In the genomic region with DNA sequence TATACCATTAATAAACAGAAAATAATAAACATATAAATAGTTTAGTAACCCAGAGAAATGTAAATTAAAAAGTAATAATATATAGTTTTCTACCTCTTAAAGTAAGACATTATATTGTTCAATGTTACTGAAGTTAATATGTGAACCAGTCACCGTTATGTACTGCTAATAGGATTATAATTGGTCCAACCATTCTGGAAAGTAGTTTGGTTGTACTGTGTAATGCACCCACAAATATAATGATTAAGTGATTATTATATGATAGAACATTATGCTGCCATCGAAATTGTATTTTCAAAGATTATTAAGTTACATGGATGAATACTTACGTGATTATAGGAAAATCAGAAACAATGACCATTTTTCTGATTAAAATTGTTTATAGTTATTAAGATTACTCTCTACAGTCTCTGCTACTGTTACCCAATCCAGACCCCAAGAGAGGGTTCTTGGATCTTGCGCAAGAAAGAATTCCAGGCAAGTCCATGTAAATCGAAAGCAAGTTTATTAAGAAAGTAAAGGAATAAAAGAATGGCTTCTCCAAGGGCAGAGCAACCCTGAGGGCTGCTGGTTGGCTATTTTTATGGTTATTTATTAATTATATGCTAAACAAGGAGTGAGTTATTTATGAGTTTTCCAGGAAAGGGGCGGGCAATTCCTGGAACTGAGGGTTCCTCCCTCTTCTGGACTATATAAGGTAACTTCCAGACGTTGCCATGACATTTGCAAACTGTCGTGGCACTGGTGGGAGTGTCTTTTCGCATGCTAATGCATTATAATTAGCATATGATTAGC, we compare ENCODE assay signal across 17 cellular contexts. TPM values are rescaled to one million over a fixed set of nuclear protein-coding genes. Genes with fewer than 3 reads are reported as not detected.
DNase-seq lines count a peak whose midpoint lies in the region; ATAC-seq and TF ChIP-seq lines count a peak whose summit lies in the region.
"Had no signal": no experiment of that assay in that cellular context is flagged by ENCODE, and none has a peak within 500 bp of the region (broad histone marks: within the 10 kb centered on the region; RNA-seq: fewer than 3 reads in every experiment).

No MANE protein-coding gene starts in this region.

- no peak overlapping the region for H4K12ac ChIP-seq in trophoblast cell (ENCODE audit: low read depth, low read length)

- H3K4me3 ChIP-seq in AG09309 (ENCODE audit: control insufficient read depth, low read depth, low read length) (no peak overlapping the region), left ventricle myocardium inferior (peak overlapping the region; percentile 29), trophoblast cell (ENCODE audit: low read depth, low read length) (no peak overlapping the region), PC-3 (ENCODE audit: low read length) (no peak overlapping the region)
- H3K4me3 ChIP-seq: SJCRH30, smooth muscle cell had no signal

- peak overlapping the region; percentile 30 for H3K18ac ChIP-seq in trophoblast cell (ENCODE audit: low read length)

- H3K36me3 ChIP-seq in left ventricle myocardium inferior (no peaks in the 10 kb centered on the region), trophoblast cell (ENCODE audit: control insufficient read depth in 1 of 2, insufficient read depth in 2 of 2, low read length in 2 of 2) (no peaks in the 10 kb centered on the region), PC-3 (ENCODE audit: low read depth, low read length) (0 out of 2 replicates have a peak, but pooled peaks cover 6% of the 10 kb centered on the region)
- H3K36me3 ChIP-seq: esophagus muscularis mucosa, SJCRH30 had no signal

- H2AFZ ChIP-seq in trophoblast cell (ENCODE audit: insufficient read depth, low read length, poor library complexity) (no peak overlapping the region), PC-3 (ENCODE audit: low read length) (no peak overlapping the region)

- H2AK5ac ChIP-seq in trophoblast cell (ENCODE audit: low read length) = no peak overlapping the region

- no peak overlapping the region for H2BK12ac ChIP-seq in trophoblast cell (ENCODE audit: low read length)

- peak overlapping the region; percentile 47 for H3K27ac ChIP-seq in left ventricle myocardium inferior (replicated peaks)
- no peak overlapping the region for H3K27ac ChIP-seq in trophoblast cell (ENCODE audit: low read depth, low read length)
- H3K27ac ChIP-seq in PC-3 (ENCODE audit: low read length) = no peak overlapping the region
- H3K27ac ChIP-seq: esophagus muscularis mucosa, SJCRH30 had no signal

- no peaks in the 10 kb centered on the region for H4K20me1 ChIP-seq in PC-3 (ENCODE audit: low read length)

- no TSS peak for BruUV-seq in PC-3 (replicated peaks; lab: Mats Ljungman, UMichigan)

- no peak overlapping the region for H3K9ac ChIP-seq in trophoblast cell (ENCODE audit: low read length)
- no peak overlapping the region for H3K9ac ChIP-seq in PC-3 (ENCODE audit: low read length)

- no peak overlapping the region for H3K4me2 ChIP-seq in trophoblast cell (ENCODE audit: low read length)
- H3K4me2 ChIP-seq in PC-3 (ENCODE audit: low read length) = no peak overlapping the region
- H3K4me2 ChIP-seq: smooth muscle cell had no signal

- peaks cover 12% of the 10 kb centered on the region for H3K4me1 ChIP-seq in left ventricle myocardium inferior
- no peaks in the 10 kb centered on the region for H3K4me1 ChIP-seq in trophoblast cell (ENCODE audit: control insufficient read depth in 1 of 2, insufficient read depth in 2 of 2, low read length in 2 of 2)
- H3K4me1 ChIP-seq in PC-3 (ENCODE audit: insufficient read depth, low read length) = no peaks in the 10 kb centered on the region
- H3K4me1 ChIP-seq: SJCRH30 had no signal

- H3K9me3 ChIP-seq in left ventricle myocardium inferior (replicated peaks) (peaks cover 15% of the 10 kb centered on the region), trophoblast cell (ENCODE audit: insufficient read depth, low read depth, low read length) (no peaks in the 10 kb centered on the region), PC-3 (ENCODE audit: low read length) (no peaks in the 10 kb centered on the region)
- H3K9me3 ChIP-seq: esophagus muscularis mucosa, SJCRH30 had no signal

- POLR2A ChIA-PET in PC-3 (lab: Charles Lee; ENCODE audit: unreplicated experiment) = interaction anchor here (0.6 kb wide), 1 partner anchor 913 kb away, joined by 4 read pairs; no protein-coding TSS in a partner anchor

- no peaks in the 10 kb centered on the region for H3K4me1 Mint-ChIP-seq in HFFc6 (ENCODE audit: low read depth)
- H3K4me1 Mint-ChIP-seq: activated naive CD8-positive, alpha-beta T cell treated with anti-CD3 and anti-CD28 coated beads for 36 hours; nephron had no signal

- peaks cover 16% of the 10 kb centered on the region for H3K36me3 Mint-ChIP-seq in HFFc6 (ENCODE audit: low read depth)

- DNase-seq in AG09309 (ENCODE audit: low read depth) = peak; percentile 1
- peak; percentile 68 for DNase-seq in amniotic epithelial cell (ENCODE audit: low read depth)
- peak; percentile 22 for DNase-seq in left ventricle myocardium inferior
- no peak for DNase-seq in trophoblast cell
- no peak for DNase-seq in PC-3
- DNase-seq in COLO668 (lab: John Stamatoyannopoulos, UW; ENCODE audit: unreplicated experiment) = no peak
- no peak for DNase-seq in HFFc6
- DNase-seq: activated naive CD8-positive, alpha-beta T cell treated with anti-CD3 and anti-CD28 coated beads for 36 hours; DMS153; islet precursor cell; NCI-H1105; NCI-H2227 treated with DMSO at 0.1 percent for 48 hours; SJCRH30 had no signal

- H3K4ac ChIP-seq in trophoblast cell (ENCODE audit: low read depth, low read length) = no peak overlapping the region

- H3K14ac ChIP-seq in trophoblast cell (ENCODE audit: low read length) = no peak overlapping the region

- no peak overlapping the region for H3K23ac ChIP-seq in trophoblast cell (ENCODE audit: low read length)

- WGBS in trophoblast cell (ENCODE audit: extremely low coverage, insufficient coverage, insufficient read length) = no CpG with 5 or more reads among the region's 9 CpGs

- no peaks in the 10 kb centered on the region for H3K9me2 ChIP-seq in PC-3 (replicated peaks; ENCODE audit: low read length)

- H3K79me1 ChIP-seq in trophoblast cell (ENCODE audit: low read length) = no peaks in the 10 kb centered on the region

- H3K9me3 Mint-ChIP-seq in HFFc6 = peaks cover 4% of the 10 kb centered on the region; the same call in 1 of the 2 replicates

- H3K4me3 Mint-ChIP-seq in HFFc6 = no peak overlapping the region
- H3K4me3 Mint-ChIP-seq: activated naive CD8-positive, alpha-beta T cell treated with anti-CD3 and anti-CD28 coated beads for 36 hours; nephron had no signal

- intact Hi-C loops in left ventricle myocardium inferior (cut with micrococcal nuclease) (loop anchor here (10.0 kb wide), 2 partner anchors 46 to 186 kb away; a partner anchor contains a TSS), PC-3 (cut with micrococcal nuclease) (no loop called here)

- no peak for TF ChIP-seq CTCF in AG09309 (IDR thresholded peaks at IDR 0.05; ENCODE audit: control insufficient read depth, insufficient read depth, low read depth, low read length, missing control alignments)
- no peak for TF ChIP-seq CTCF in left ventricle myocardium inferior (IDR thresholded peaks at IDR 0.05; ENCODE audit: borderline replicate concordance)
- TF ChIP-seq CTCF in PC-3 (conservative IDR thresholded peaks at IDR 0.05; ENCODE audit: low read depth, low read length) = no peak
- TF ChIP-seq CTCF in HFFc6 (IDR thresholded peaks at IDR 0.05) = no peak

- no peak overlapping the region for H4K91ac ChIP-seq in trophoblast cell (ENCODE audit: low read depth, low read length)

- H2BK5ac ChIP-seq in trophoblast cell (ENCODE audit: low read depth, low read length, poor library complexity) = no peak overlapping the region

- no peak for ATAC-seq in PC-3
- ATAC-seq in SK-N-SH treated with all-trans-retinoic acid at 6 μM for 48 hours = no peak

- no peak overlapping the region for H2BK120ac ChIP-seq in trophoblast cell (ENCODE audit: insufficient read depth, low read length, poor library complexity)

- H3K27ac Mint-ChIP-seq in HFFc6 = no peak overlapping the region
- H3K27ac Mint-ChIP-seq: activated naive CD8-positive, alpha-beta T cell treated with anti-CD3 and anti-CD28 coated beads for 36 hours; nephron had no signal

- H3K27me3 ChIP-seq in left ventricle myocardium inferior (ENCODE audit: low read depth) (no peaks in the 10 kb centered on the region), trophoblast cell (ENCODE audit: insufficient read depth, low read length) (no peaks in the 10 kb centered on the region), PC-3 (ENCODE audit: low read length) (no peaks in the 10 kb centered on the region)
- H3K27me3 ChIP-seq: esophagus muscularis mucosa, SJCRH30 had no signal

- no peak overlapping the region for H4K8ac ChIP-seq in trophoblast cell (ENCODE audit: low read depth, low read length)

- CTCF ChIA-PET in PC-3 (lab: Charles Lee) = no interaction called here

- no peaks in the 10 kb centered on the region for H3K27me3 Mint-ChIP-seq in HFFc6 (ENCODE audit: insufficient read depth)
- H3K27me3 Mint-ChIP-seq: activated naive CD8-positive, alpha-beta T cell treated with anti-CD3 and anti-CD28 coated beads for 36 hours had no signal

- H3F3A ChIP-seq in PC-3 (ENCODE audit: low read length, unreplicated experiment) = no peaks in the 10 kb centered on the region

- H3K79me2 ChIP-seq in trophoblast cell (ENCODE audit: control insufficient read depth, insufficient read depth, low read length, poor library complexity) = no peaks in the 10 kb centered on the region
- no peaks in the 10 kb centered on the region for H3K79me2 ChIP-seq in PC-3 (ENCODE audit: low read length)

TF ChIP-seq in SK-N-SH treated with all-trans-retinoic acid at 6 μM for 48 hours, 23 proteins besides CTCF, POLR2A, EP300 and RAD21:
- no peak for TF ChIP-seq SNAI2 (CRISPR knock-in tag; IDR thresholded peaks at IDR 0.05)

RNA-seq across cellular contexts. Expression of a gene that starts 50.1 kb away (rescaled TPM):
- total RNA-seq in left ventricle myocardium inferior (8.5 TPM), PC-3 (2014; rRNA removed) (17.3 and 18.5 TPM in 2 replicates)
- polyA plus RNA-seq in trophoblast cell (2013) = 15.8 and 15.9 TPM in 2 replicates
- total RNA-seq in HFFc6 (2021; fragmentation: NEBNext Ultra II Directional; extraction: Animal tissue kit (Norgen Biotek cat#: 25700)) = 10 to 100 TPM; 13.9 to 18.2 (median 15.3) TPM

Comparison
In these comparisons a context has a peak if more than half of its experiments do, and no peak if none do; other contexts are left out.
1. DNase-seq: peak in AG09309 (single experiment), amniotic epithelial cell (single experiment) and left ventricle myocardium inferior (single experiment); none in trophoblast cell (0 of 2), PC-3 (single experiment), COLO668 (single experiment) and HFFc6 (single experiment).